Comparison of ENCODE assay signal across 32 cellular contexts in genomic region chr6:133353061-133353460, GRCh38.
"Had no signal": no experiment of that assay in that cellular context is flagged by ENCODE, and none has a peak within 500 bp of the region (broad histone marks: within the 10 kb centered on the region; RNA-seq: fewer than 3 reads in every experiment).

No MANE protein-coding gene starts in this region.

- H3K36me3 ChIP-seq: adrenal gland, brain microvascular endothelial cell, breast epithelium had no signal

- ATAC-seq: activated CD8-positive, alpha-beta T cell treated with anti-CD3 and anti-CD28 coated beads for 36 hours; activated naive CD4-positive, alpha-beta T cell treated with anti-CD3 and anti-CD28 coated beads, Interleukin-2, amount 50 U/mL, for 72 hours; activated T-cell treated with anti-CD3 and anti-CD28 coated beads, Interleukin-2, amount 50 U/mL, for 4 hours; activated T-cell treated with anti-CD3 and anti-CD28 coated beads, Interleukin-2, amount 50 U/mL, for 72 hours; activated T-helper 17 cell treated with anti-CD3 and anti-CD28 coated beads, Interleukin-2, amount 50 U/mL, for 72 hours; body of pancreas had no signal

- H3K4me1 ChIP-seq: adrenal gland, body of pancreas, breast epithelium had no signal

- H3K4me3 ChIP-seq: adrenal gland, body of pancreas, breast epithelium had no signal

- DNase-seq: activated B cell treated with CpG ODN at 0.5 μM for 24 hours; activated CD4-positive, alpha-beta memory T cell treated with anti-CD3 and anti-CD28 coated beads for 36 hours; activated CD4-positive, alpha-beta T cell treated with anti-CD3 and anti-CD28 coated beads for 4 hours; activated CD4-positive, alpha-beta T cell treated with anti-CD3 and anti-CD28 coated beads, Interleukin-2, amount 10 ng/mL, durations not matched to agents 24 days and 14 days; activated CD4-positive, alpha-beta T cell treated with anti-CD3 and anti-CD28 coated beads, Interleukin-2, amount 50 U/mL, for 1 hour; activated CD4-positive, alpha-beta T cell treated with anti-CD3 and anti-CD28 coated beads, Interleukin-2, amount 50 U/mL, for 4 hours; activated CD4-positive, CD25-positive, alpha-beta regulatory T cell treated with anti-CD3 and anti-CD28 coated beads, Interleukin-2, amount 50 U/mL, for 72 hours; activated CD8-positive, alpha-beta memory T cell treated with anti-CD3 and anti-CD28 coated beads, Interleukin-2, amount 50 U/mL, for 4 hours; activated CD8-positive, alpha-beta T cell treated with anti-CD3 and anti-CD28 coated beads for 36 hours; activated effector memory CD4-positive, alpha-beta T cell treated with anti-CD3 and anti-CD28 coated beads, Interleukin-2, amount 50 U/mL, for 16 hours; activated gamma-delta T cell treated with Interleukin-2 at 50 U/mL for 16 hours; activated naive CD4-positive, alpha-beta T cell; activated naive CD4-positive, alpha-beta T cell treated with anti-CD3 and anti-CD28 coated beads for 36 hours; activated naive CD4-positive, alpha-beta T cell treated with anti-CD3 and anti-CD28 coated beads, Interleukin-2, amount 50 U/mL, for 16 hours; activated naive CD8-positive, alpha-beta T cell treated with anti-CD3 and anti-CD28 coated beads for 36 hours; activated T-cell treated with anti-CD3 and anti-CD28 coated beads for 4 hours; activated T-cell treated with anti-CD3 and anti-CD28 coated beads, Interleukin-2, amount 50 U/mL, for 1 hour; activated T-cell treated with anti-CD3 and anti-CD28 coated beads, Interleukin-2, amount 50 U/mL, for 4 hours; activated T-cell treated with anti-CD3 and anti-CD28 coated beads, Interleukin-2, amount 50 U/mL, for 72 hours; adrenal gland; amniotic stem cell; aorta; body of pancreas; brain microvascular endothelial cell; central memory CD4-positive, alpha-beta T cell; T-helper 1 cell; T-helper 2 cell; T-helper 9 cell had no signal

- H3K27ac ChIP-seq: adrenal gland, body of pancreas, brain microvascular endothelial cell, breast epithelium, VCaP had no signal

- H3K9me3 ChIP-seq: adrenal gland, body of pancreas, breast epithelium had no signal

- H3K27me3 ChIP-seq: adrenal gland, body of pancreas, brain microvascular endothelial cell, breast epithelium had no signal
